ENCODE assay signal across 14 cellular contexts in the genomic region with DNA sequence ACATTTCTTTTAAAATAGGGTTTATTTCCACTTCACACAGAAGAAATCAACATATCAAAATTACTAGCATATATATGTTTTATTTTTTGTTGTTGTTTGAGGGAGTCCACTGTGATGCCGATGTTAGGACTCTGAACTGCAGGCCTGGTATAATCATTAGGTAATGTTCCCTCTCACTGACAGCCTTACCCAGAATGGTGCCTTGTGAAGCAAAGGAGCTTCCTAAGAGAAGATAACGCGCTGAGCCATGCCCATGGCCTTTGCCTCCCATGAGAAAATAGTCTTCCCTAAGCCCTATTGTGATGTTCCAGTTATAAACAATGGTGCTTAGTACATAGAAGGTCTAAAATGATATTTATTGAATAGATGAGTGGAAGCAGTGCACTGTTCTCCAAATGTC. TPM values are rescaled to one million over a fixed set of nuclear protein-coding genes. Genes with fewer than 3 reads are reported as not detected.
DNase-seq lines count a peak whose midpoint lies in the region; ATAC-seq, FAIRE-seq and TF ChIP-seq lines count a peak whose summit lies in the region.
"Had no signal": no experiment of that assay in that cellular context is flagged by ENCODE, and none has a peak within 500 bp of the region (broad histone marks: within the 10 kb centered on the region; RNA-seq: fewer than 3 reads in every experiment).

No MANE protein-coding gene starts in this region.

- H3K4me1 ChIP-seq in ACC112 (ENCODE audit: control insufficient read depth, insufficient read depth, low read length, unreplicated experiment) (peaks cover 25% of the 10 kb centered on the region), Peyer's patch (peaks cover 0 to 33% (median 5%) of the 10 kb centered on the region in 4 donors), endothelial cell of umbilical vein (ENCODE audit: control insufficient read depth, extremely low read depth, insufficient read depth, low read length) (peaks cover 9% of the 10 kb centered on the region), gastroesophageal sphincter (peaks cover 0 to 5% (median 0%) of the 10 kb centered on the region in 3 donors)
- H3K4me1 ChIP-seq in CD4-positive, alpha-beta memory T cell (ENCODE audit: insufficient read depth, low read length) = peaks cover 93% of the 10 kb centered on the region
- H3K4me1 ChIP-seq: right lobe of liver had no signal

- H4K20me1 ChIP-seq in endothelial cell of umbilical vein (replicated peaks; ENCODE audit: control insufficient read depth, extremely low read depth, insufficient read depth, low read length) = no peaks in the 10 kb centered on the region

- peak overlapping the region in 4 of 7 donors; percentile 38 to 80 (median 76) for H3K27ac Mint-ChIP-seq in CD4-positive, alpha-beta memory T cell

- peak overlapping the region in 2 of 8 donors; percentile 9 to 75 for H3K4me3 Mint-ChIP-seq in CD4-positive, alpha-beta memory T cell
- H3K4me3 Mint-ChIP-seq: dendritic cell treated with granulocyte-macrophage colony-stimulating factor and Interleukin-4, amounts not matched to agents 40 ng/mL and 50 ng/mL, for 4 days had no signal

- no peak for FAIRE-seq in endothelial cell of umbilical vein (lab: Jason Lieb, UNC)

- no peak for DNase-seq in CD4-positive, alpha-beta memory T cell
- DNase-seq in Peyer's patch (no peak), endothelial cell of umbilical vein (ENCODE audit: low read depth, low spot score) (peak; percentile 4), HT-29 (ENCODE audit: low spot score) (no peak), T-helper 9 cell (no peak), NCI-H128 (lab: John Stamatoyannopoulos, UW; ENCODE audit: unreplicated experiment) (no peak)
- DNase-seq: activated CD8-positive, alpha-beta memory T cell treated with anti-CD3 and anti-CD28 coated beads for 24 hours; adrenal gland; Caco-2; right lobe of liver had no signal

- H3K36me3 ChIP-seq in ACC112 (ENCODE audit: insufficient read depth, low read length) (no peaks in the 10 kb centered on the region), Peyer's patch (no peaks in the 10 kb centered on the region), endothelial cell of umbilical vein (ENCODE audit: control insufficient read depth in 2 of 2, extremely low read depth in 1 of 2, insufficient read depth in 2 of 2, low read length in 2 of 2) (no peaks in the 10 kb centered on the region), gastroesophageal sphincter (no peaks in the 10 kb centered on the region)
- H3K36me3 ChIP-seq in CD4-positive, alpha-beta memory T cell (ENCODE audit: insufficient read depth, low read length) = no peaks in the 10 kb centered on the region
- H3K36me3 ChIP-seq: adrenal gland, right lobe of liver, thoracic aorta had no signal

- H2AFZ ChIP-seq in ACC112 (ENCODE audit: low read length, unreplicated experiment) (no peak overlapping the region), endothelial cell of umbilical vein (ENCODE audit: low read depth, low read length) (no peak overlapping the region)

- no peaks in the 10 kb centered on the region for H3K9me1 ChIP-seq in endothelial cell of umbilical vein (replicated peaks; ENCODE audit: control insufficient read depth, extremely low read depth, insufficient read depth, low read length)

- H3K4me3 ChIP-seq in ACC112 (ENCODE audit: low read depth, low read length) = peak overlapping the region; percentile 2; the same call in 1 of the 2 replicates
- H3K4me3 ChIP-seq in CD4-positive, alpha-beta memory T cell (ENCODE audit: low read length in 2 of 2) = no peak overlapping the region
- H3K4me3 ChIP-seq in Peyer's patch = no peak overlapping the region
- H3K4me3 ChIP-seq in endothelial cell of umbilical vein (replicated peaks in 1 of 3; ENCODE audit: insufficient read depth in 1 of 3, low read depth in 1 of 3, low read length in 3 of 3) = no peak overlapping the region
- H3K4me3 ChIP-seq in gastroesophageal sphincter = no peak overlapping the region
- H3K4me3 ChIP-seq: adrenal gland, right lobe of liver, thoracic aorta had no signal

- POLR2A ChIA-PET in CD4-positive, alpha-beta memory T cell (lab: Charles Lee; ENCODE audit: partially characterized antibody) = interaction anchor here (1.0 to 5.2 kb wide), 4 partner anchors 10 to 17 kb away, joined by 3 to 65 read pairs (median 6); a partner anchor contains a TSS
- POLR2A ChIA-PET in endothelial cell of umbilical vein (lab: Charles Lee) = no interaction called here

- intact Hi-C loops in CD4-positive, alpha-beta memory T cell (cut with micrococcal nuclease) = no loop called here
- intact Hi-C loops in endothelial cell of umbilical vein (cut with micrococcal nuclease) = no loop called here

- H3K27me3 Mint-ChIP-seq in CD4-positive, alpha-beta memory T cell = no peaks in the 10 kb centered on the region
- H3K27me3 Mint-ChIP-seq: dendritic cell treated with granulocyte-macrophage colony-stimulating factor and Interleukin-4, amounts not matched to agents 40 ng/mL and 50 ng/mL, for 4 days had no signal

- dilution Hi-C loops in endothelial cell of umbilical vein (cut with MboI; ENCODE audit: extremely low pct_ligation_motif_present, low sequenced_read_pairs) = no loop called here

- no peak for TF ChIP-seq POLR2A in Peyer's patch (IDR thresholded peaks at IDR 0.05)
- TF ChIP-seq POLR2A in endothelial cell of umbilical vein (IDR thresholded peaks at IDR 0.05; ENCODE audit: low read depth, low read length) = no peak
- TF ChIP-seq POLR2A in gastroesophageal sphincter (IDR thresholded peaks at IDR 0.05) = no peak

- no peak overlapping the region for H3K9ac ChIP-seq in endothelial cell of umbilical vein (replicated peaks; ENCODE audit: extremely low read depth, insufficient read depth, low read length)

- H3K27ac ChIP-seq in ACC112 (ENCODE audit: low read depth, low read length) = peak overlapping the region; percentile 94
- H3K27ac ChIP-seq in CD4-positive, alpha-beta memory T cell (ENCODE audit: low read depth, low read length) = peak overlapping the region; percentile 12
- peak overlapping the region in 3 of 4 donors; percentile 7 to 40 (median 12) for H3K27ac ChIP-seq in Peyer's patch
- no peak overlapping the region for H3K27ac ChIP-seq in endothelial cell of umbilical vein (ENCODE audit: insufficient read depth, low read depth, low read length)
- H3K27ac ChIP-seq in gastroesophageal sphincter = no peak overlapping the region
- H3K27ac ChIP-seq: right lobe of liver, thoracic aorta had no signal

- TF ChIP-seq CTCF in Peyer's patch (IDR thresholded peaks at IDR 0.05) (no peak), endothelial cell of umbilical vein (IDR thresholded peaks at IDR 0.05; ENCODE audit: extremely low read depth in 1 of 2, insufficient read depth in 1 of 2, low read depth in 1 of 2, low read length in 2 of 2) (no peak), gastroesophageal sphincter (IDR thresholded peaks at IDR 0.05) (no peak)

- no peak overlapping the region for H3K4me2 ChIP-seq in endothelial cell of umbilical vein (ENCODE audit: insufficient read depth, low read length)

- H3K9me3 ChIP-seq in CD4-positive, alpha-beta memory T cell (ENCODE audit: control insufficient read depth in 1 of 2, low read length in 2 of 2) = no peaks in the 10 kb centered on the region
- H3K9me3 ChIP-seq in Peyer's patch (no peaks in the 10 kb centered on the region), endothelial cell of umbilical vein (replicated peaks; ENCODE audit: control insufficient read depth, insufficient read depth, low read length) (no peaks in the 10 kb centered on the region), gastroesophageal sphincter (no peaks in the 10 kb centered on the region)
- H3K9me3 ChIP-seq: adrenal gland, Caco-2, right lobe of liver, thoracic aorta had no signal

- BruUV-seq in endothelial cell of umbilical vein (replicated peaks; lab: Mats Ljungman, UMichigan) = no TSS peak

- peaks cover 14 to 39% of the 10 kb centered on the region in 2 donors for H3K36me3 Mint-ChIP-seq in CD4-positive, alpha-beta memory T cell

- WGBS in gastroesophageal sphincter (ENCODE audit: low coverage in 1 of 2), 2 donors = 52 to 69% methylated on average over 3 of the region's 3 CpGs

- H3K79me2 ChIP-seq in ACC112 (ENCODE audit: control insufficient read depth, insufficient read depth, low read length, unreplicated experiment) = peaks cover 7% of the 10 kb centered on the region
- H3K79me2 ChIP-seq in endothelial cell of umbilical vein (ENCODE audit: control insufficient read depth, insufficient read depth, low read length) = no peaks in the 10 kb centered on the region

- peaks cover 45 to 55% (median 51%) of the 10 kb centered on the region in 4 donors for H3K4me1 Mint-ChIP-seq in CD4-positive, alpha-beta memory T cell

- no peaks in the 10 kb centered on the region for H3K9me3 Mint-ChIP-seq in CD4-positive, alpha-beta memory T cell
- H3K9me3 Mint-ChIP-seq: dendritic cell treated with granulocyte-macrophage colony-stimulating factor and Interleukin-4, amounts not matched to agents 40 ng/mL and 50 ng/mL, for 4 days had no signal

- ATAC-seq in gastroesophageal sphincter = no peak

- CTCF ChIA-PET in CD4-positive, alpha-beta memory T cell (lab: Charles Lee; ENCODE audit: partially characterized antibody) = interaction anchor here (1.0 to 1.9 kb wide), 6 partner anchors 11 to 106 kb away, joined by 3 to 5 read pairs (median 3); a partner anchor contains a TSS
- CTCF ChIA-PET in endothelial cell of umbilical vein (lab: Charles Lee) = no interaction called here

- no peaks in the 10 kb centered on the region for H3K27me3 ChIP-seq in ACC112 (ENCODE audit: insufficient read depth, low read length)
- no peaks in the 10 kb centered on the region for H3K27me3 ChIP-seq in CD4-positive, alpha-beta memory T cell (ENCODE audit: insufficient read depth, low read length)
- H3K27me3 ChIP-seq in Peyer's patch = no peaks in the 10 kb centered on the region
- H3K27me3 ChIP-seq in endothelial cell of umbilical vein (ENCODE audit: control insufficient read depth in 2 of 2, insufficient read depth in 2 of 2, low read length in 2 of 2) = peaks cover 14 to 24% of the 10 kb centered on the region in 2 experiments
- no peaks in the 10 kb centered on the region for H3K27me3 ChIP-seq in gastroesophageal sphincter
- H3K27me3 ChIP-seq: adrenal gland, right lobe of liver had no signal

- TF ChIP-seq EP300 in gastroesophageal sphincter (IDR thresholded peaks at IDR 0.05) = no peak

RNA-seq across cellular contexts. Expression of a gene that starts 12.0 kb away (rescaled TPM):
- 10 to 100 TPM; 81.3 to 84.8 TPM for total RNA-seq in CD4-positive, alpha-beta memory T cell
- 100 to 1,000 TPM; 159 to 177 TPM for polyA plus RNA-seq in CD4-positive, alpha-beta memory T cell
- total RNA-seq in Peyer's patch (10 to 100 TPM in 2 of 4 donors, 1 to 10 TPM in 2; 6.0 to 44.6 (median 9.7) TPM), endothelial cell of umbilical vein (not detected in 2 replicates), gastroesophageal sphincter (10 to 100 TPM; 15.7 to 21.2 (median 17.8) TPM)
- not detected in 2 replicates for polyA plus RNA-seq in endothelial cell of umbilical vein
- polyA plus RNA-seq in endothelial cell of umbilical vein (2011; cell fraction: cytosol; rRNA removed) = 0.05 and 0.06 TPM in 2 replicates
- not detected in 2 replicates for polyA plus RNA-seq in endothelial cell of umbilical vein (2011; cell fraction: nucleus; rRNA removed)
- polyA plus RNA-seq in endothelial cell of umbilical vein (2012) = 0.05 and 0.27 TPM in 2 replicates
- polyA minus RNA-seq in endothelial cell of umbilical vein = not detected in 2 replicates
- polyA minus RNA-seq in endothelial cell of umbilical vein (2011; cell fraction: cytosol; rRNA and poly(A)+ RNA removed) = not detected
- 0.14 TPM in 1 of 2 replicates, not detected in the other for polyA minus RNA-seq in endothelial cell of umbilical vein (2011; cell fraction: nucleus; rRNA and poly(A)+ RNA removed)
- not detected in 2 replicates for total RNA-seq in HT-29 (2014; rRNA removed; shearing (Covaris generic))

Comparison
In these comparisons a context has a peak if more than half of its experiments do, and no peak if none do; other contexts are left out.
1. H3K27ac ChIP-seq: peak in ACC112 (single experiment), CD4-positive, alpha-beta memory T cell (single experiment) and Peyer's patch (3 of 4); none in endothelial cell of umbilical vein (single experiment) and gastroesophageal sphincter (0 of 4).